In the genomic region with DNA sequence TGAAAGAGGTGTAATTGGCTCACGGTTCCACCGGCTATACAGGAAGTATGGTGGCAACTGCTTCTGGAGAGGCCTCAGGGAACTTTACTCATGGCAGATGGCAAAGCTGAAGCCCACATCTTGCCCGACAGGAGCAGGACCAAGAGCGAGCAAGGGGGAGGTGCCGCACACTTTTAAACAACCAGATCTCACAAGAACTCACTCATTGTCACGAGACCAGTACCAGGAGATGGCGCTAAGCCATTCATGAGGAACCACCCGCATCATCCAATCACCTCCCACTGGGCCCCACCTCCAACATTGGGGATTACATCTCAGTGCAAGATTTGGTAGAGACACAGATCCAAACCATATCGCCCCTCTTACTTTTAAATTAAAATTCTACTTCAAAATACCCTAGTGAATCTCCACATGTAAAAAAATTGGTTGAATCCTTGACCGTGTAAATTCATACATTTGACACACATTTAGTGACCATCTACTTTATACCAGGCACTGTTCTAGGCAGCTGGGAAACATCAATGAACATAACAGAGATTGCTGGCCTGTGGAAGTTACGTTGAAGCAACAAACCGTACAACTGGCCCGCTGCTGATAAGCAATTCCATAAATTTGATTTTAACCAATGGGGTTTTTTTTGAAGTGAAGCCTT, we compare ENCODE assay signal across 9 cellular contexts.
DNase-seq lines count a peak whose midpoint lies in the region; TF ChIP-seq lines count a peak whose summit lies in the region.
"Had no signal": no experiment of that assay in that cellular context is flagged by ENCODE, and none has a peak within 500 bp of the region (broad histone marks: within the 10 kb centered on the region; RNA-seq: fewer than 3 reads in every experiment).

No MANE protein-coding gene starts in this region.

- peaks cover 64% of the 10 kb centered on the region for H3K4me1 ChIP-seq in left ventricle myocardium inferior
- H3K4me1 ChIP-seq in endodermal cell (ENCODE audit: control insufficient read depth, insufficient read depth, low read length): peaks cover 4% of the 10 kb centered on the region
- no peaks in the 10 kb centered on the region for H3K4me1 ChIP-seq in prostate gland (replicated peaks)

- H3K4me1 Mint-ChIP-seq in endodermal cell (peaks cover 38% of the 10 kb centered on the region), type B pancreatic cell (ENCODE audit: unreplicated experiment) (peaks cover 58% of the 10 kb centered on the region), glutamatergic neuron (ENCODE audit: low read depth, unreplicated experiment) (no peaks in the 10 kb centered on the region)

- H3K4me3 ChIP-seq in left ventricle myocardium inferior (no peak overlapping the region), endodermal cell (ENCODE audit: low read length) (no peak overlapping the region), prostate gland (no peak overlapping the region)
- H3K4me3 ChIP-seq: skin epidermis had no signal

- peaks cover 8% of the 10 kb centered on the region for H3K27me3 Mint-ChIP-seq in endodermal cell (ENCODE audit: insufficient read depth)
- peaks cover 7% of the 10 kb centered on the region for H3K27me3 Mint-ChIP-seq in type B pancreatic cell
- H3K27me3 Mint-ChIP-seq in glutamatergic neuron (ENCODE audit: unreplicated experiment): peaks cover 3% of the 10 kb centered on the region

- no peak for DNase-seq in left ventricle myocardium inferior
- DNase-seq in cardiac septum (ENCODE audit: low spot score): no peak
- peak; percentile 52 for DNase-seq in RPMI7951 (ENCODE audit: low read depth)
- DNase-seq in endodermal cell: peak; percentile 85
- no peak for DNase-seq in type B pancreatic cell (ENCODE audit: extremely low spot score, unreplicated experiment)
- no peak for DNase-seq in glutamatergic neuron
- DNase-seq in prostate gland (ENCODE audit: low spot score): no peak
- no peak for DNase-seq in NCI-H1436 treated with DMSO at 0.1 percent for 48 hours (lab: John Stamatoyannopoulos, UW)

- H3K4me3 Mint-ChIP-seq in endodermal cell (no peak overlapping the region), type B pancreatic cell (no peak overlapping the region), glutamatergic neuron (ENCODE audit: unreplicated experiment) (no peak overlapping the region)

- H3K36me3 ChIP-seq in left ventricle myocardium inferior (peaks cover 7% of the 10 kb centered on the region), endodermal cell (ENCODE audit: control insufficient read depth, insufficient read depth, low read length) (no peaks in the 10 kb centered on the region), prostate gland (no peaks in the 10 kb centered on the region)

- TF ChIP-seq POLR2A in prostate gland (IDR thresholded peaks at IDR 0.05): no peak

- H3K9ac ChIP-seq in endodermal cell (ENCODE audit: extremely low read depth, low read length, poor library complexity, severe bottlenecking): no peak overlapping the region

- H3K9me3 Mint-ChIP-seq in endodermal cell (no peaks in the 10 kb centered on the region), type B pancreatic cell (peaks cover 8% of the 10 kb centered on the region), glutamatergic neuron (ENCODE audit: unreplicated experiment) (no peaks in the 10 kb centered on the region)

- H3K27me3 ChIP-seq in left ventricle myocardium inferior (ENCODE audit: low read depth) (no peaks in the 10 kb centered on the region), endodermal cell (ENCODE audit: control insufficient read depth, insufficient read depth, low read length, poor library complexity, severe bottlenecking) (no peaks in the 10 kb centered on the region), prostate gland (replicated peaks; ENCODE audit: insufficient read depth) (no peaks in the 10 kb centered on the region)

- TF ChIP-seq CTCF in left ventricle myocardium inferior (IDR thresholded peaks at IDR 0.05; ENCODE audit: borderline replicate concordance) (peak; percentile 28), endodermal cell (conservative IDR thresholded peaks at IDR 0.05) (peak; percentile 68), type B pancreatic cell (conservative IDR thresholded peaks at IDR 0.05) (no peak), glutamatergic neuron (IDR thresholded peaks at IDR 0.05; ENCODE audit: partially characterized antibody, unreplicated experiment) (no peak), prostate gland (IDR thresholded peaks at IDR 0.05) (no peak)

- H3K27ac ChIP-seq in left ventricle myocardium inferior (replicated peaks) (peak overlapping the region; percentile 76), endodermal cell (ENCODE audit: low read depth, low read length) (no peak overlapping the region), prostate gland (no peak overlapping the region)

- intact Hi-C loops in left ventricle myocardium inferior (cut with micrococcal nuclease): no loop called here
- intact Hi-C loops in cardiac septum (cut with DNase I): no loop called here
- intact Hi-C loops in prostate gland (cut with DNase I): no loop called here

- WGBS in endodermal cell (ENCODE audit: insufficient coverage in 1 of 2, insufficient read length in 1 of 2), 2 experiments: 82 to 86% methylated on average over 8 to 13 of the region's 13 CpGs
- 86% methylated on average over 13 of the region's 13 CpGs for WGBS in prostate gland

- H3K36me3 Mint-ChIP-seq in endodermal cell (ENCODE audit: low read depth): no peaks in the 10 kb centered on the region
- no peaks in the 10 kb centered on the region for H3K36me3 Mint-ChIP-seq in type B pancreatic cell
- no peaks in the 10 kb centered on the region for H3K36me3 Mint-ChIP-seq in glutamatergic neuron (ENCODE audit: unreplicated experiment)

- H3K9me3 ChIP-seq in left ventricle myocardium inferior (replicated peaks) (no peaks in the 10 kb centered on the region), endodermal cell (ENCODE audit: control insufficient read depth, low read length) (no peaks in the 10 kb centered on the region), prostate gland (no peaks in the 10 kb centered on the region)

- H3K27ac Mint-ChIP-seq in endodermal cell (peak overlapping the region; percentile 14), type B pancreatic cell (peak overlapping the region; percentile 47), glutamatergic neuron (ENCODE audit: unreplicated experiment) (no peak overlapping the region)

Comparison
In these comparisons a context has a peak if more than half of its experiments do, and no peak if none do; other contexts are left out.
1. DNase-seq: peak in RPMI7951 (single experiment) and endodermal cell (single experiment); none in left ventricle myocardium inferior (single experiment), cardiac septum (single experiment), type B pancreatic cell (single experiment), glutamatergic neuron (single experiment), prostate gland (single experiment) and NCI-H1436 treated with DMSO at 0.1 percent for 48 hours (single experiment).
2. CTCF ChIP-seq: peak in left ventricle myocardium inferior (single experiment) and endodermal cell (single experiment); none in type B pancreatic cell (single experiment), glutamatergic neuron (single experiment) and prostate gland (0 of 4).